ENCODE assay signal across 24 cellular contexts in genomic region chr7:71783779-71784178, GRCh38.
DNase-seq lines count a peak whose midpoint lies in the region; ATAC-seq and TF ChIP-seq lines count a peak whose summit lies in the region.
"Had no signal": no experiment of that assay in that cellular context is flagged by ENCODE, and none has a peak within 500 bp of the region (broad histone marks: within the 10 kb centered on the region; RNA-seq: fewer than 3 reads in every experiment).

No MANE protein-coding gene starts in this region.

- ATAC-seq in sciatic nerve: peak; percentile 82
- no peak for ATAC-seq in aorta (ENCODE audit: low FRiP score)
- no peak for ATAC-seq in HG03354 (IDR thresholded peaks at IDR 0.05; ENCODE audit: poor library complexity, severe bottlenecking, unreplicated experiment)
- no peak for ATAC-seq in upper lobe of right lung

- intact Hi-C loops in sciatic nerve (cut with DNase I) (no loop called here), vagina (cut with DNase I) (no loop called here), aorta (cut with DNase I) (no loop called here), upper lobe of right lung (cut with DNase I) (no loop called here)

- TF ChIP-seq POLR2A in vagina (IDR thresholded peaks at IDR 0.05): no peak

- H3K4me1 ChIP-seq in HUES48 (ENCODE audit: control insufficient read depth, insufficient read depth, low read length) (peaks cover 29% of the 10 kb centered on the region), vagina (no peaks in the 10 kb centered on the region), aorta (ENCODE audit: control insufficient read depth in 1 of 2, insufficient read depth in 2 of 2, low read length in 2 of 2) (no peaks in the 10 kb centered on the region), upper lobe of right lung (no peaks in the 10 kb centered on the region)
- H3K4me1 ChIP-seq: BE2C had no signal

- H3K9me3 ChIP-seq in HUES48 (ENCODE audit: control insufficient read depth, insufficient read depth, low read length) (peaks cover 16% of the 10 kb centered on the region), vagina (peaks cover 14% of the 10 kb centered on the region), aorta (ENCODE audit: control insufficient read depth, low read length) (peaks cover 6% of the 10 kb centered on the region), upper lobe of right lung (peaks cover 4% of the 10 kb centered on the region)

- H3K9ac ChIP-seq in HUES48 (ENCODE audit: low read depth, low read length): no peak overlapping the region
- H3K9ac ChIP-seq: BLaER1 had no signal

- 73% methylated on average over 3 of the region's 3 CpGs for WGBS in aorta, 2 donors

- TF ChIP-seq CTCF in vagina (IDR thresholded peaks at IDR 0.05) (no peak), upper lobe of right lung (IDR thresholded peaks at IDR 0.05) (no peak)

- H3K4me3 ChIP-seq in HUES48 (ENCODE audit: low read depth, low read length): no peak overlapping the region
- H3K4me3 ChIP-seq in vagina: no peak overlapping the region
- no peak overlapping the region for H3K4me3 ChIP-seq in aorta (ENCODE audit: low read length in 2 of 2)
- no peak overlapping the region for H3K4me3 ChIP-seq in upper lobe of right lung
- H3K4me3 ChIP-seq: BLaER1 had no signal

- H3K36me3 ChIP-seq in HUES48 (ENCODE audit: control insufficient read depth, insufficient read depth, low read length) (no peaks in the 10 kb centered on the region; the same call in 1 of the 2 replicates), vagina (no peaks in the 10 kb centered on the region), aorta (ENCODE audit: control insufficient read depth in 1 of 2, insufficient read depth in 2 of 2, low read length in 1 of 2) (no peaks in the 10 kb centered on the region), upper lobe of right lung (no peaks in the 10 kb centered on the region)
- H3K36me3 ChIP-seq: BE2C, BLaER1 had no signal

- peak overlapping the region; percentile 11 for H3K27ac ChIP-seq in HUES48 (ENCODE audit: low read depth, low read length)
- H3K27ac ChIP-seq in caudate nucleus (ENCODE audit: low read depth, low read length): peak overlapping the region; percentile 31
- H3K27ac ChIP-seq in vagina: no peak overlapping the region
- H3K27ac ChIP-seq in aorta (ENCODE audit: low read depth in 1 of 2, low read length in 2 of 2): no peak overlapping the region
- no peak overlapping the region for H3K27ac ChIP-seq in upper lobe of right lung
- H3K27ac ChIP-seq: BLaER1 had no signal

- H3K27me3 ChIP-seq in HUES48 (ENCODE audit: control insufficient read depth, insufficient read depth, low read length) (peaks cover 24% of the 10 kb centered on the region), vagina (no peaks in the 10 kb centered on the region), aorta (ENCODE audit: control insufficient read depth in 1 of 2, insufficient read depth in 2 of 2, low read length in 1 of 2) (no peaks in the 10 kb centered on the region), upper lobe of right lung (no peaks in the 10 kb centered on the region)
- H3K27me3 ChIP-seq: BE2C, BLaER1 had no signal

- no peak for DNase-seq in caudate nucleus (lab: John Stamatoyannopoulos, UW)
- no peak for DNase-seq in sciatic nerve (ENCODE audit: low spot score)
- peak; percentile 2 to 46 for DNase-seq in vagina (ENCODE audit: extremely low spot score in 2 of 2)
- no peak for DNase-seq in aorta
- DNase-seq in activated CD4-positive, alpha-beta T cell treated with anti-CD3 and anti-CD28 coated beads, Interleukin-2, amount 50 U/mL, for 48 hours: no peak
- no peak for DNase-seq in upper lobe of right lung
- DNase-seq: 8988T; ACHN; BE2C; C1 segment of cervical spinal cord; CD4-positive, alpha-beta memory T cell; CD4-positive, CD25-positive, alpha-beta regulatory T cell; CD8-positive, alpha-beta memory T cell; COR-L47; DMS 273 treated with DMSO at 0.1 percent for 48 hours; DMS153; DMS53; DMS79; DND-41; EL; GDM1 had no signal

Comparison
In these comparisons a context has a peak if more than half of its experiments do, and no peak if none do; other contexts are left out.
1. H3K27ac ChIP-seq: peak in HUES48 (single experiment) and caudate nucleus (single experiment); none in vagina (single experiment), aorta (0 of 2) and upper lobe of right lung (single experiment).
2. DNase-seq: peak in vagina (2 of 2); none in caudate nucleus (0 of 61), sciatic nerve (single experiment), aorta (0 of 2), activated CD4-positive, alpha-beta T cell treated with anti-CD3 and anti-CD28 coated beads, Interleukin-2, amount 50 U/mL, for 48 hours (0 of 2) and upper lobe of right lung (single experiment).